Comparison of ENCODE assay signal across 13 cellular contexts in the genomic region with DNA sequence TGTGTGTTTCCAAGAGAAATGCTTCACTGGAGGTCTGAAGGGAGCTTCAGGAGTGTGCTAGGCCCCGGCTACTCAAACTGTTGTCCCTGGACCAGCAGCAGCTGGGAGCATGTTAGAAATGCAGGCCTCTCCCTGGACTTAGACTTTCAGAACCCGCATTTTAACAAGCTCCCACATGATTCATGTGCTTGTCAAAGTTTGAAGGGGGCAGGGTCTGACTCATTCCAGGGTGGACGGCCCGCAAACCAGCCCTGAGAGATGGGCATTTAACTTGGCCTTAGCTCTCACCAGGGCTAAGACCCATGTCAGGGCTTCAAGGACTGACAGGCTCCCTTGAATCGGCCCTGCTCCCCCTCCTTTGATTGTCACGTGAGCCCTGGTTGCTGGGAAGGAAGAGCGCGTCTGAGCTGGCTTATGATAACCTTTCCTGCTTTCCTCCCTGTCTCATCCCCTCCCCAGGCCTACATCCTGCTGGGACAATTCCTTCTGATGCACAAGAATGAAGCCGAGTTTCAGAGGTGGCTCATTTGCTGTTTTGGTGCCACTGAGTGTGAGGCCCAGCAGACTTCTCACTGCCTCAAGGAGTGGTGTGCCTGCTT. TPM values are rescaled to one million over a fixed set of nuclear protein-coding genes. Genes with fewer than 3 reads are reported as not detected.
DNase-seq lines count a peak whose midpoint lies in the region; TF ChIP-seq lines count a peak whose summit lies in the region.
"Had no signal": no experiment of that assay in that cellular context is flagged by ENCODE, and none has a peak within 500 bp of the region (broad histone marks: within the 10 kb centered on the region; RNA-seq: fewer than 3 reads in every experiment).

No MANE protein-coding gene starts in this region.

- H3K27me3 Mint-ChIP-seq in HFFc6 (ENCODE audit: insufficient read depth): peaks cover 11% of the 10 kb centered on the region

- TF ChIP-seq CTCF in HFFc6 (IDR thresholded peaks at IDR 0.05): no peak
- no peak for TF ChIP-seq CTCF in astrocyte of the cerebellum (IDR thresholded peaks at IDR 0.05; ENCODE audit: low read depth, low read length, missing control alignments)
- no peak for TF ChIP-seq CTCF in retinal pigment epithelial cell (conservative IDR thresholded peaks at IDR 0.05; ENCODE audit: low read depth, low read length)

- H3K27ac Mint-ChIP-seq in HFFc6: peak overlapping the region; percentile 71
- H3K27ac Mint-ChIP-seq: CD4-positive, alpha-beta memory T cell had no signal

- H3K9me3 Mint-ChIP-seq in HFFc6: peaks cover 22% of the 10 kb centered on the region

- peaks cover 13% of the 10 kb centered on the region for H3K36me3 Mint-ChIP-seq in HFFc6 (ENCODE audit: low read depth)
- H3K36me3 Mint-ChIP-seq: CD4-positive, alpha-beta memory T cell had no signal

- no peak overlapping the region for H3K4me3 Mint-ChIP-seq in HFFc6
- H3K4me3 Mint-ChIP-seq: CD4-positive, alpha-beta memory T cell had no signal

- in situ Hi-C loops in astrocyte of the cerebellum (cut with HindIII; ENCODE audit: low sequenced_read_pairs): no loop called here
- in situ Hi-C loops in G401 (cut with HindIII; ENCODE audit: low sequenced_read_pairs): no loop called here

- H3K4me1 Mint-ChIP-seq in HFFc6 (ENCODE audit: low read depth): peaks cover 30% of the 10 kb centered on the region
- H3K4me1 Mint-ChIP-seq: CD4-positive, alpha-beta memory T cell had no signal

- DNase-seq in HFFc6: peak; percentile 71
- DNase-seq in astrocyte of the cerebellum (ENCODE audit: low read depth): peak; percentile 15
- peak; percentile 83 for DNase-seq in islet precursor cell
- DNase-seq in retinal pigment epithelial cell (ENCODE audit: low read depth): peak; percentile 38
- no peak for DNase-seq in KG1 (lab: John Stamatoyannopoulos, UW)
- no peak for DNase-seq in G401 (ENCODE audit: low spot score)
- no peak for DNase-seq in DMS79 (lab: John Stamatoyannopoulos, UW)
- no peak for DNase-seq in cerebellar cortex (ENCODE audit: low spot score)
- DNase-seq: activated gamma-delta T cell; CD4-positive, alpha-beta memory T cell; NCI-H2081 treated with DMSO at 0.1 percent for 48 hours; nucleus accumbens; T-helper 1 cell had no signal

- H3K4me3 ChIP-seq in astrocyte of the cerebellum (ENCODE audit: low read depth, low read length): no peak overlapping the region
- H3K4me3 ChIP-seq in retinal pigment epithelial cell (ENCODE audit: low read length): no peak overlapping the region

RNA-seq across cellular contexts. Expression of a gene that starts 35.5 kb away (rescaled TPM):
- total RNA-seq in HFFc6 (2021; fragmentation: NEBNext Ultra II Directional; extraction: Animal tissue kit (Norgen Biotek cat#: 25700)): not detected
- not detected in 2 replicates for total RNA-seq in G401 (2014; rRNA removed; shearing (Covaris generic))
- total RNA-seq: CD4-positive, alpha-beta memory T cell had no signal

RNA-seq across cellular contexts. Expression of a gene that starts 53.3 kb away (rescaled TPM):
- 100 to 1,000 TPM; 273 to 331 (median 317) TPM for total RNA-seq in HFFc6 (2021; fragmentation: NEBNext Ultra II Directional; extraction: Animal tissue kit (Norgen Biotek cat#: 25700))
- total RNA-seq in G401 (2014; rRNA removed; shearing (Covaris generic)): 49.2 and 67.8 TPM in 2 replicates

Comparison
In these comparisons a context has a peak if more than half of its experiments do, and no peak if none do; other contexts are left out.
1. DNase-seq: peak in HFFc6 (single experiment), astrocyte of the cerebellum (single experiment), islet precursor cell (single experiment) and retinal pigment epithelial cell (single experiment); none in KG1 (single experiment), G401 (single experiment), DMS79 (single experiment) and cerebellar cortex (single experiment).